Comparison of ENCODE assay signal across 1 cellular context in the genomic region with DNA sequence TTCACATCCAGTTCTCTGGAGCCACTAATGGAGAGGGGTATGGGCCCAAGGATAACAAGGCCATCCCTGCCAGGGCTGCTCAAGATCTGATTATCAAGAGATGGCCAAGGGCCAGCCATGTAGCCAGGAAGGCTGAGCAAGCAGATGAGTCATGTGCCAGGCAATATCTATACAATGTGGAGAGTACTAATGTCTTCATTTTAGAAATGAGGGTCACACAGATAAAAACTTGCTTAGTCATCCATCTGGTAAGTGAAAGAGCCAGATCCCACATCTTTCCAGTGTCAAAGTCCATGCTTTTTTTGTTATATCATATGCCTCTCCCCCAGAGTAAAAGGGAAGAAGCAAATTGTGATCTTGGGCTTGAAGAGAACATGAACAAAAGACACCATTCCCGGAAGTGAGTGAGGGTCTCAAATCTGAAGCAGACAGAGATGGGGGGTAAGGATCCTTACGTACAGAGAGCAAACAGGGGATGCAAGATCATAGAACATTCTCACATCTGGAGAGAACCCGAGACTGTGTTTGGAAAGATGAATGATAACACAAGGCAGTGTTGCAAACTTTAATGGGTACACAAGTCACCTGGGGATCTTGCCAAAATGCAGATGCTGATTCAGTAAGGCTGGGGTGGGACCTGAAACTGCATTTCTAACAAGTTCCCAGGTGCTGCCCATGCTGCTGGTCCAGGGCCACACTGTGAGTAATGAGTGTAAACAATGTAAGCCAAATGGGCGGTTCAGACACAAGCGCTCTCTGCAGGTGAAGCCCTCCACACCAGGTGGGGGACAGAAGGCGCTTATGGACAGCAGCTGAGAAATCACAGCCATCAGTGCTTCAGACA.
A peak's percentile ranks its signal among the peaks of the same experiment; 100 is the strongest.
TF ChIP-seq lines count a peak whose summit lies in the region.

No MANE protein-coding gene starts in this region.

TF ChIP-seq in K562, 482 proteins besides CTCF, POLR2A, EP300 and RAD21 (continued from another document and continues in another):
- TF ChIP-seq, protein P1, sequence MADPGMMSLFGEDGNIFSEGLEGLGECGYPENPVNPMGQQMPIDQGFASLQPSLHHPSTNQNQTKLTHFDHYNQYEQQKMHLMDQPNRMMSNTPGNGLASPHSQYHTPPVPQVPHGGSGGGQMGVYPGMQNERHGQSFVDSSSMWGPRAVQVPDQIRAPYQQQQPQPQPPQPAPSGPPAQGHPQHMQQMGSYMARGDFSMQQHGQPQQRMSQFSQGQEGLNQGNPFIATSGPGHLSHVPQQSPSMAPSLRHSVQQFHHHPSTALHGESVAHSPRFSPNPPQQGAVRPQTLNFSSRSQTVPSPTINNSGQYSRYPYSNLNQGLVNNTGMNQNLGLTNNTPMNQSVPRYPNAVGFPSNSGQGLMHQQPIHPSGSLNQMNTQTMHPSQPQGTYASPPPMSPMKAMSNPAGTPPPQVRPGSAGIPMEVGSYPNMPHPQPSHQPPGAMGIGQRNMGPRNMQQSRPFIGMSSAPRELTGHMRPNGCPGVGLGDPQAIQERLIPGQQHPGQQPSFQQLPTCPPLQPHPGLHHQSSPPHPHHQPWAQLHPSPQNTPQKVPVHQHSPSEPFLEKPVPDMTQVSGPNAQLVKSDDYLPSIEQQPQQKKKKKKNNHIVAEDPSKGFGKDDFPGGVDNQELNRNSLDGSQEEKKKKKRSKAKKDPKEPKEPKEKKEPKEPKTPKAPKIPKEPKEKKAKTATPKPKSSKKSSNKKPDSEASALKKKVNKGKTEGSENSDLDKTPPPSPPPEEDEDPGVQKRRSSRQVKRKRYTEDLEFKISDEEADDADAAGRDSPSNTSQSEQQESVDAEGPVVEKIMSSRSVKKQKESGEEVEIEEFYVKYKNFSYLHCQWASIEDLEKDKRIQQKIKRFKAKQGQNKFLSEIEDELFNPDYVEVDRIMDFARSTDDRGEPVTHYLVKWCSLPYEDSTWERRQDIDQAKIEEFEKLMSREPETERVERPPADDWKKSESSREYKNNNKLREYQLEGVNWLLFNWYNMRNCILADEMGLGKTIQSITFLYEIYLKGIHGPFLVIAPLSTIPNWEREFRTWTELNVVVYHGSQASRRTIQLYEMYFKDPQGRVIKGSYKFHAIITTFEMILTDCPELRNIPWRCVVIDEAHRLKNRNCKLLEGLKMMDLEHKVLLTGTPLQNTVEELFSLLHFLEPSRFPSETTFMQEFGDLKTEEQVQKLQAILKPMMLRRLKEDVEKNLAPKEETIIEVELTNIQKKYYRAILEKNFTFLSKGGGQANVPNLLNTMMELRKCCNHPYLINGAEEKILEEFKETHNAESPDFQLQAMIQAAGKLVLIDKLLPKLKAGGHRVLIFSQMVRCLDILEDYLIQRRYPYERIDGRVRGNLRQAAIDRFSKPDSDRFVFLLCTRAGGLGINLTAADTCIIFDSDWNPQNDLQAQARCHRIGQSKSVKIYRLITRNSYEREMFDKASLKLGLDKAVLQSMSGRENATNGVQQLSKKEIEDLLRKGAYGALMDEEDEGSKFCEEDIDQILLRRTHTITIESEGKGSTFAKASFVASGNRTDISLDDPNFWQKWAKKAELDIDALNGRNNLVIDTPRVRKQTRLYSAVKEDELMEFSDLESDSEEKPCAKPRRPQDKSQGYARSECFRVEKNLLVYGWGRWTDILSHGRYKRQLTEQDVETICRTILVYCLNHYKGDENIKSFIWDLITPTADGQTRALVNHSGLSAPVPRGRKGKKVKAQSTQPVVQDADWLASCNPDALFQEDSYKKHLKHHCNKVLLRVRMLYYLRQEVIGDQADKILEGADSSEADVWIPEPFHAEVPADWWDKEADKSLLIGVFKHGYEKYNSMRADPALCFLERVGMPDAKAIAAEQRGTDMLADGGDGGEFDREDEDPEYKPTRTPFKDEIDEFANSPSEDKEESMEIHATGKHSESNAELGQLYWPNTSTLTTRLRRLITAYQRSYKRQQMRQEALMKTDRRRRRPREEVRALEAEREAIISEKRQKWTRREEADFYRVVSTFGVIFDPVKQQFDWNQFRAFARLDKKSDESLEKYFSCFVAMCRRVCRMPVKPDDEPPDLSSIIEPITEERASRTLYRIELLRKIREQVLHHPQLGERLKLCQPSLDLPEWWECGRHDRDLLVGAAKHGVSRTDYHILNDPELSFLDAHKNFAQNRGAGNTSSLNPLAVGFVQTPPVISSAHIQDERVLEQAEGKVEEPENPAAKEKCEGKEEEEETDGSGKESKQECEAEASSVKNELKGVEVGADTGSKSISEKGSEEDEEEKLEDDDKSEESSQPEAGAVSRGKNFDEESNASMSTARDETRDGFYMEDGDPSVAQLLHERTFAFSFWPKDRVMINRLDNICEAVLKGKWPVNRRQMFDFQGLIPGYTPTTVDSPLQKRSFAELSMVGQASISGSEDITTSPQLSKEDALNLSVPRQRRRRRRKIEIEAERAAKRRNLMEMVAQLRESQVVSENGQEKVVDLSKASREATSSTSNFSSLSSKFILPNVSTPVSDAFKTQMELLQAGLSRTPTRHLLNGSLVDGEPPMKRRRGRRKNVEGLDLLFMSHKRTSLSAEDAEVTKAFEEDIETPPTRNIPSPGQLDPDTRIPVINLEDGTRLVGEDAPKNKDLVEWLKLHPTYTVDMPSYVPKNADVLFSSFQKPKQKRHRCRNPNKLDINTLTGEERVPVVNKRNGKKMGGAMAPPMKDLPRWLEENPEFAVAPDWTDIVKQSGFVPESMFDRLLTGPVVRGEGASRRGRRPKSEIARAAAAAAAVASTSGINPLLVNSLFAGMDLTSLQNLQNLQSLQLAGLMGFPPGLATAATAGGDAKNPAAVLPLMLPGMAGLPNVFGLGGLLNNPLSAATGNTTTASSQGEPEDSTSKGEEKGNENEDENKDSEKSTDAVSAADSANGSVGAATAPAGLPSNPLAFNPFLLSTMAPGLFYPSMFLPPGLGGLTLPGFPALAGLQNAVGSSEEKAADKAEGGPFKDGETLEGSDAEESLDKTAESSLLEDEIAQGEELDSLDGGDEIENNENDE (IDR thresholded peaks at IDR 0.05; ENCODE audit: low read depth, low read length): no peak
- TF ChIP-seq EHMT2 (IDR thresholded peaks at IDR 0.05) (no peak), MECOM (CRISPR knock-in tag; IDR thresholded peaks at IDR 0.05) (no peak), BDP1 (IDR thresholded peaks at IDR 0.05; ENCODE audit: insufficient read depth, insufficient read length) (no peak), PCBP1 (IDR thresholded peaks at IDR 0.05; ENCODE audit: low read depth, low read length, poor library complexity, severe bottlenecking) (no peak), CBFA2T3 (IDR thresholded peaks at IDR 0.05) (peak; percentile 95), SMAD1 (IDR thresholded peaks at IDR 0.05; ENCODE audit: low read depth, low read length, partially characterized antibody) (no peak), ZNF253 (CRISPR knock-in tag; conservative IDR thresholded peaks at IDR 0.05) (no peak), RBM34 (IDR thresholded peaks at IDR 0.05; ENCODE audit: borderline replicate concordance, insufficient read depth, low read length) (no peak), NFRKB (IDR thresholded peaks at IDR 0.05; ENCODE audit: low read depth) (no peak), HNRNPLL (IDR thresholded peaks at IDR 0.05; ENCODE audit: low read depth, low read length, poor library complexity, severe bottlenecking) (no peak), ZNF445 (CRISPR knock-in tag; IDR thresholded peaks at IDR 0.05; ENCODE audit: low read depth) (no peak), TEAD4 (IDR thresholded peaks at IDR 0.05; ENCODE audit: low read length) (peak; percentile 91), TEAD4 (CRISPR knock-in tag; IDR thresholded peaks at IDR 0.05; ENCODE audit: borderline replicate concordance) (no peak), TFAM (CRISPR knock-in tag; conservative IDR thresholded peaks at IDR 0.05) (no peak), HMG20B (CRISPR knock-in tag; IDR thresholded peaks at IDR 0.05) (no peak), OTX1 (CRISPR knock-in tag; IDR thresholded peaks at IDR 0.05) (no peak), ZNF785 (CRISPR knock-in tag; IDR thresholded peaks at IDR 0.05) (no peak), ZNF174 (CRISPR knock-in tag; IDR thresholded peaks at IDR 0.05) (no peak), U2AF2 (optimal IDR thresholded peaks at IDR 0.05; ENCODE audit: low read depth, low read length) (no peak), ZNF583 (CRISPR knock-in tag; IDR thresholded peaks at IDR 0.05) (no peak), LCOR (CRISPR knock-in tag; IDR thresholded peaks at IDR 0.05) (no peak), CHD2 (IDR thresholded peaks at IDR 0.05; ENCODE audit: low read depth, low read length) (no peak), PML (IDR thresholded peaks at IDR 0.05; ENCODE audit: low read length) (peak; percentile 73), NR2C1 (IDR thresholded peaks at IDR 0.05) (no peak), NR2C1 (tag; IDR thresholded peaks at IDR 0.05) (peak; percentile 27; the same call in 1 of the 2 replicates), ZNF584 (CRISPR knock-in tag; IDR thresholded peaks at IDR 0.05; ENCODE audit: low read depth) (no peak), ZC3H11A (IDR thresholded peaks at IDR 0.05; ENCODE audit: low read depth, low read length) (no peak), CREM (IDR thresholded peaks at IDR 0.05; ENCODE audit: low read depth) (no peak), HDAC8 (tag; IDR thresholded peaks at IDR 0.05) (no peak), SMAD4 (CRISPR knock-in tag; conservative IDR thresholded peaks at IDR 0.05) (peak; percentile 61), ZBTB7A (IDR thresholded peaks at IDR 0.05; ENCODE audit: borderline replicate concordance, control insufficient read depth, low read depth, low read length) (no peak), NR1H2 (CRISPR knock-in tag; IDR thresholded peaks at IDR 0.05) (no peak), HIVEP1 (CRISPR knock-in tag; IDR thresholded peaks at IDR 0.05) (no peak), DDX20 (tag; IDR thresholded peaks at IDR 0.05; ENCODE audit: low read depth) (no peak), MTA1 (IDR thresholded peaks at IDR 0.05; ENCODE audit: borderline replicate concordance) (no peak), XRCC4 (IDR thresholded peaks at IDR 0.05; ENCODE audit: extremely low read depth, insufficient read depth, insufficient read length) (no peak), ERF (CRISPR knock-in tag; IDR thresholded peaks at IDR 0.05) (peak; percentile 56; the same call in 1 of the 2 replicates), STAT5B (CRISPR knock-in tag; IDR thresholded peaks at IDR 0.05) (no peak), JUNB (CRISPR knock-in tag; conservative IDR thresholded peaks at IDR 0.05) (no peak; the same call in 1 of the 2 replicates), CBX3 (IDR thresholded peaks at IDR 0.05; ENCODE audit: borderline replicate concordance in 1 of 2, low read length in 2 of 2) (no peak), SNRNP70 (optimal IDR thresholded peaks at IDR 0.05; ENCODE audit: low read depth, low read length) (no peak), ZKSCAN8 (CRISPR knock-in tag; IDR thresholded peaks at IDR 0.05) (no peak), FIP1L1 (IDR thresholded peaks at IDR 0.05; ENCODE audit: low read depth, low read length, poor library complexity, severe bottlenecking) (no peak), YBX1 (IDR thresholded peaks at IDR 0.05) (no peak), ZNF589 (CRISPR knock-in tag; IDR thresholded peaks at IDR 0.05; ENCODE audit: low read depth) (no peak)
- TF ChIP-seq, protein P2, sequence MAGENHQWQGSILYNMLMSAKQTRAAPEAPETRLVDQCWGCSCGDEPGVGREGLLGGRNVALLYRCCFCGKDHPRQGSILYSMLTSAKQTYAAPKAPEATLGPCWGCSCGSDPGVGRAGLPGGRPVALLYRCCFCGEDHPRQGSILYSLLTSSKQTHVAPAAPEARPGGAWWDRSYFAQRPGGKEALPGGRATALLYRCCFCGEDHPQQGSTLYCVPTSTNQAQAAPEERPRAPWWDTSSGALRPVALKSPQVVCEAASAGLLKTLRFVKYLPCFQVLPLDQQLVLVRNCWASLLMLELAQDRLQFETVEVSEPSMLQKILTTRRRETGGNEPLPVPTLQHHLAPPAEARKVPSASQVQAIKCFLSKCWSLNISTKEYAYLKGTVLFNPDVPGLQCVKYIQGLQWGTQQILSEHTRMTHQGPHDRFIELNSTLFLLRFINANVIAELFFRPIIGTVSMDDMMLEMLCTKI (IDR thresholded peaks at IDR 0.05; ENCODE audit: partially characterized antibody): no peak
- TF ChIP-seq, protein P3, sequence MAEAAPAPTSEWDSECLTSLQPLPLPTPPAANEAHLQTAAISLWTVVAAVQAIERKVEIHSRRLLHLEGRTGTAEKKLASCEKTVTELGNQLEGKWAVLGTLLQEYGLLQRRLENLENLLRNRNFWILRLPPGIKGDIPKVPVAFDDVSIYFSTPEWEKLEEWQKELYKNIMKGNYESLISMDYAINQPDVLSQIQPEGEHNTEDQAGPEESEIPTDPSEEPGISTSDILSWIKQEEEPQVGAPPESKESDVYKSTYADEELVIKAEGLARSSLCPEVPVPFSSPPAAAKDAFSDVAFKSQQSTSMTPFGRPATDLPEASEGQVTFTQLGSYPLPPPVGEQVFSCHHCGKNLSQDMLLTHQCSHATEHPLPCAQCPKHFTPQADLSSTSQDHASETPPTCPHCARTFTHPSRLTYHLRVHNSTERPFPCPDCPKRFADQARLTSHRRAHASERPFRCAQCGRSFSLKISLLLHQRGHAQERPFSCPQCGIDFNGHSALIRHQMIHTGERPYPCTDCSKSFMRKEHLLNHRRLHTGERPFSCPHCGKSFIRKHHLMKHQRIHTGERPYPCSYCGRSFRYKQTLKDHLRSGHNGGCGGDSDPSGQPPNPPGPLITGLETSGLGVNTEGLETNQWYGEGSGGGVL (CRISPR knock-in tag; IDR thresholded peaks at IDR 0.05): no peak
- TF ChIP-seq, protein P4, sequence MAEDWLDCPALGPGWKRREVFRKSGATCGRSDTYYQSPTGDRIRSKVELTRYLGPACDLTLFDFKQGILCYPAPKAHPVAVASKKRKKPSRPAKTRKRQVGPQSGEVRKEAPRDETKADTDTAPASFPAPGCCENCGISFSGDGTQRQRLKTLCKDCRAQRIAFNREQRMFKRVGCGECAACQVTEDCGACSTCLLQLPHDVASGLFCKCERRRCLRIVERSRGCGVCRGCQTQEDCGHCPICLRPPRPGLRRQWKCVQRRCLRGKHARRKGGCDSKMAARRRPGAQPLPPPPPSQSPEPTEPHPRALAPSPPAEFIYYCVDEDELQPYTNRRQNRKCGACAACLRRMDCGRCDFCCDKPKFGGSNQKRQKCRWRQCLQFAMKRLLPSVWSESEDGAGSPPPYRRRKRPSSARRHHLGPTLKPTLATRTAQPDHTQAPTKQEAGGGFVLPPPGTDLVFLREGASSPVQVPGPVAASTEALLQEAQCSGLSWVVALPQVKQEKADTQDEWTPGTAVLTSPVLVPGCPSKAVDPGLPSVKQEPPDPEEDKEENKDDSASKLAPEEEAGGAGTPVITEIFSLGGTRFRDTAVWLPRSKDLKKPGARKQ (CRISPR knock-in tag; IDR thresholded peaks at IDR 0.05): no peak
- TF ChIP-seq, protein P5, sequence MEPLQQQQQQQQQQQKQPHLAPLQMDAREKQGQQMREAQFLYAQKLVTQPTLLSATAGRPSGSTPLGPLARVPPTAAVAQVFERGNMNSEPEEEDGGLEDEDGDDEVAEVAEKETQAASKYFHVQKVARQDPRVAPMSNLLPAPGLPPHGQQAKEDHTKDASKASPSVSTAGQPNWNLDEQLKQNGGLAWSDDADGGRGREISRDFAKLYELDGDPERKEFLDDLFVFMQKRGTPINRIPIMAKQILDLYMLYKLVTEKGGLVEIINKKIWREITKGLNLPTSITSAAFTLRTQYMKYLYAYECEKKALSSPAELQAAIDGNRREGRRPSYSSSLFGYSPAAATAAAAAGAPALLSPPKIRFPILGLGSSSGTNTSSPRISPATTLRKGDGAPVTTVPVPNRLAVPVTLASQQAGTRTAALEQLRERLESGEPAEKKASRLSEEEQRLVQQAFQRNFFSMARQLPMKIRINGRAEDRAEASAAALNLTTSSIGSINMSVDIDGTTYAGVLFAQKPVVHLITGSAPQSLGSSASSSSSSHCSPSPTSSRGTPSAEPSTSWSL (CRISPR knock-in tag; IDR thresholded peaks at IDR 0.05; ENCODE audit: borderline replicate concordance): no peak
